23 cellular contexts compared by ENCODE assay signal in the genomic region with DNA sequence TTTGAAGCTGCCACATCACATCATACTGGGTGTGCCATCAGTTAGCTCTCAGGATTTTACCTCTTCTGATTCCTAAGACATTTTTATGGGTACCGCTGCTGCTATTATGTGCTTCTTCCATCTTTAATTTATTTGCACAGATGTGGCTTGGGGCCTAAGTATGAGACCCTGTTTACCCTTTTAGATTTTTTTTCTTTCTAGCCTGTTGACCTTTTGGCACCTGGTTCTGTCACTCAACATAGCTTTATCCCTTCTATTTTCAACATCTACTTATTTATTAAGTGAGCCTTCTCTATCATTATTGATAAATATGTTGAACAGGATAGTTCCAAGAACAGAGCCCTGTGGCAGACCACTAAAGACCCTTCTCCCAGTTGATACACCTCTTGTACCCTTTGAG.
"Had no signal": no experiment of that assay in that cellular context is flagged by ENCODE, and none has a peak within 500 bp of the region (broad histone marks: within the 10 kb centered on the region; RNA-seq: fewer than 3 reads in every experiment).

No MANE protein-coding gene starts in this region.

- H3K27ac ChIP-seq: lower lobe of right lung, parathyroid adenoma, transverse colon, vagina, WERI-Rb-1 had no signal

- H3K36me3 ChIP-seq: transverse colon had no signal

- H3K4me1 ChIP-seq: parathyroid adenoma had no signal

- H3K9ac ChIP-seq: parathyroid adenoma had no signal

- H3K27me3 ChIP-seq: transverse colon, vagina had no signal

- H3K4me3 ChIP-seq: lower lobe of right lung, transverse colon, vagina had no signal

- H3K9me3 Mint-ChIP-seq: activated naive CD8-positive, alpha-beta T cell treated with anti-CD3 and anti-CD28 coated beads, Interleukin-2, amount 10 ng/mL, durations not matched to agents 7 days and 5 days; activated T-cell treated with anti-CD3 and anti-CD28 coated beads, Interleukin-2, amount 50 U/mL, for 24 hours; activated T-helper 2 cell treated with anti-CD3 and anti-CD28 coated beads, Interferon-gamma antibody, Interleukin-2, Interleukin-4, amounts not matched to agents 10 μg/mL and 5 μg/mL and 100 μg/mL, durations not matched to agents 14 hours and 24 hours and 36 hours; nephron; T-helper 2 cell treated with Interferon-gamma antibody and Interleukin-4, amounts not matched to agents 5 μg/mL and 100 μg/mL, for 36 hours had no signal

- H3K9me3 ChIP-seq: lower lobe of right lung, transverse colon, vagina had no signal

- H3K4me3 Mint-ChIP-seq: activated T-cell treated with anti-CD3 and anti-CD28 coated beads, Interleukin-2, amount 50 U/mL, for 24 hours; nephron had no signal

- H3K27me3 Mint-ChIP-seq: activated naive CD8-positive, alpha-beta T cell treated with anti-CD3 and anti-CD28 coated beads, Interleukin-2, amount 10 ng/mL, durations not matched to agents 7 days and 5 days; activated T-cell treated with anti-CD3 and anti-CD28 coated beads, Interleukin-2, amount 50 U/mL, for 24 hours had no signal

- H3K27ac Mint-ChIP-seq: activated T-helper 2 cell treated with anti-CD3 and anti-CD28 coated beads, Interferon-gamma antibody, Interleukin-2, Interleukin-4, amounts not matched to agents 10 μg/mL and 5 μg/mL and 100 μg/mL, durations not matched to agents 14 hours and 24 hours and 36 hours; T-helper 2 cell treated with Interferon-gamma antibody and Interleukin-4, amounts not matched to agents 5 μg/mL and 100 μg/mL, for 36 hours had no signal

- ATAC-seq: left lobe of liver, right cardiac atrium had no signal

- DNase-seq: activated CD4-positive, alpha-beta T cell treated with anti-CD3 and anti-CD28 coated beads for 1 hour; activated CD8-positive, alpha-beta memory T cell treated with anti-CD3 and anti-CD28 coated beads for 24 hours; activated CD8-positive, alpha-beta memory T cell treated with anti-CD3 and anti-CD28 coated beads, Interleukin-2, amount 50 U/mL, for 4 hours; activated naive CD4-positive, alpha-beta T cell; activated naive CD8-positive, alpha-beta T cell treated with anti-CD3 and anti-CD28 coated beads, Interleukin-2, amount 10 ng/mL, durations not matched to agents 7 days and 5 days; activated T-cell treated with anti-CD3 and anti-CD28 coated beads, Interleukin-2, amount 50 U/mL, for 24 hours; amniotic stem cell; cerebellar nuclear complex; cortex of kidney; foreskin fibroblast; kidney; lower lobe of right lung; stimulated activated CD4-positive, alpha-beta T cell treated with anti-CD3 and anti-CD28 coated beads, Interleukin-12 subunit alpha, Interleukin-12 subunit beta, amount 100 ng/mL, for 4 hours; stimulated activated CD4-positive, alpha-beta T cell treated with anti-CD3 and anti-CD28 coated beads, Interleukin-4, amount 100 ng/mL, for 4 hours; transverse colon; WERI-Rb-1 had no signal
